In the genomic region with DNA sequence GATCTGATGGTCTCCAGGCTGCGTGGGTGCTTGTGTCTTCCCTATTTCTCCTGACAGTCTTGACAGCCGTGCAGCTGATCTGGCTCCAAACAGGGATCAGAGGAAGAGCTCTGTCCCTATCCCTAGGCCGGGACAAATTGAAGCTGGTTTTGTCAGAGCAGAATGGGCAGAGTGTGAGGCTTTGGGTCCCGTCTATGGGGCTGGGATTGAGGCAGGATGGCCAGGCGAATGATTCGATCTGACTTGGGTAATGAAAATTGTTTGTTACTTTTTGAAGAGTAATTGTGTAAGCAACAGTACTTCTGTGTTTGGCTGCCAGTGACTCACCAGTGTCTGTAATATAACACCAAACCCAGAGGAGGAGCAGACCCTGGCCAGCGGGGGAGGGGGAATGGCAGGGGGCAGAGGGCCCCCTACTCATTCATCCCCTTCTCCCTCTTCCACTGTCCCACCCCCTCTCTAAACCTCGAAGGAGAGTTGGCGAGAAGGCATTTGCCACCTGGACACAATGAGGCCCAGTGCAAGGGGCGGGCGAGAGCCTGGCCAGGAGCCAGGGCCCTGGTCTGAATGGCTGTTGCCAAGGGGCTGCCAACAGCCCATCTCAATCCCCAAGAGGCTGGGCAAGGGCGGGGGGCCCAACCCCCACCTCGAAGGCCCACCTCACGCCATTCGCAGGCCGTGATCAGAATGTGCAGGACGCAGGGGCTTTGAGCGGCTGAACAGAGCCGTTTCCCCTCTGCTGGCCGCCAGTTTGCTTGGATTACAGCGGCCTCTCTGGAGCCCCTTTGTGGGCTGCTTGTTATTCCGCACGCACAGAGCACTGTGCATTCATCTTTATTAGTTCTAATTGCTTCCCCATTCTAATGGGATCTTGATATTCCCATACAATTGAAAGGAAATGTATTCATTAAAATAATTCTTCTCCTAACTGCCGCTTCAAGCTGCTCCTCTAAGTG, we compare ENCODE assay signal across 9 cellular contexts. TPM values are rescaled to one million over a fixed set of nuclear protein-coding genes. Genes with fewer than 3 reads are reported as not detected.
DNase-seq lines count a peak whose midpoint lies in the region; ATAC-seq and TF ChIP-seq lines count a peak whose summit lies in the region.
"Had no signal": no experiment of that assay in that cellular context is flagged by ENCODE, and none has a peak within 500 bp of the region (broad histone marks: within the 10 kb centered on the region; RNA-seq: fewer than 3 reads in every experiment).

No MANE protein-coding gene starts in this region.

- H3K4me1 ChIP-seq in ectodermal cell (ENCODE audit: control insufficient read depth, insufficient read depth, low read length): peaks cover 34% of the 10 kb centered on the region

- TF ChIP-seq CTCF in GM20000 (IDR thresholded peaks at IDR 0.05; ENCODE audit: extremely low read depth, missing control alignments): no peak
- no peak for TF ChIP-seq CTCF in GM10266 (IDR thresholded peaks at IDR 0.05; ENCODE audit: control insufficient read depth, insufficient read depth, low read depth, missing control alignments)

- no peaks in the 10 kb centered on the region for H3K9me3 ChIP-seq in ectodermal cell (ENCODE audit: control insufficient read depth, low read length)

- ATAC-seq in HG02759 (IDR thresholded peaks at IDR 0.05; ENCODE audit: unreplicated experiment) (no peak), GM21447 (IDR thresholded peaks at IDR 0.05; ENCODE audit: unreplicated experiment) (no peak)

- H3K36me3 ChIP-seq in ectodermal cell (ENCODE audit: control insufficient read depth, insufficient read depth, low read length): no peaks in the 10 kb centered on the region

- H3K27ac ChIP-seq in ectodermal cell (ENCODE audit: insufficient read depth, low read depth, low read length, poor library complexity, severe bottlenecking): peak overlapping the region; percentile 81

- DNase-seq in COLO829 (ENCODE audit: low spot score): peak; percentile 98
- peak; percentile 66 for DNase-seq in NCI-H2107 (lab: John Stamatoyannopoulos, UW)
- peak in 44 of 56 donors; percentile 8 to 78 (median 38) for DNase-seq in nucleus accumbens (lab: John Stamatoyannopoulos, UW)
- no peak for DNase-seq in GM20000 (ENCODE audit: low spot score)
- DNase-seq in GM10266 (ENCODE audit: extremely low spot score): no peak
- DNase-seq: activated gamma-delta T cell treated with Interleukin-2 at 50 U/mL for 16 hours had no signal

- H3K27me3 ChIP-seq in ectodermal cell (ENCODE audit: control insufficient read depth, insufficient read depth, low read length, poor library complexity, severe bottlenecking): no peaks in the 10 kb centered on the region

- 35 to 42% methylated on average over 24 of the region's 24 CpGs for WGBS in ectodermal cell, 2 experiments

- no peak overlapping the region for H3K4me3 ChIP-seq in ectodermal cell (ENCODE audit: insufficient read depth, low read depth, low read length)

RNA-seq across cellular contexts. Expression of a gene that starts 5.1 kb away (rescaled TPM):
- polyA plus RNA-seq in ectodermal cell (2013, experiment 1 of 4): 74.2 TPM
- polyA plus RNA-seq in ectodermal cell (2013, experiment 2 of 4): 71.1 TPM
- 52.9 TPM for polyA plus RNA-seq in ectodermal cell (2013, experiment 3 of 4)
- polyA plus RNA-seq in ectodermal cell (2013, experiment 4 of 4): 62.1 TPM

Comparison
In these comparisons a context has a peak if more than half of its experiments do, and no peak if none do; other contexts are left out.
1. DNase-seq: peak in COLO829 (single experiment), NCI-H2107 (single experiment) and nucleus accumbens (44 of 56); none in GM20000 (single experiment) and GM10266 (single experiment).